35 cellular contexts compared by ENCODE assay signal in the genomic region with DNA sequence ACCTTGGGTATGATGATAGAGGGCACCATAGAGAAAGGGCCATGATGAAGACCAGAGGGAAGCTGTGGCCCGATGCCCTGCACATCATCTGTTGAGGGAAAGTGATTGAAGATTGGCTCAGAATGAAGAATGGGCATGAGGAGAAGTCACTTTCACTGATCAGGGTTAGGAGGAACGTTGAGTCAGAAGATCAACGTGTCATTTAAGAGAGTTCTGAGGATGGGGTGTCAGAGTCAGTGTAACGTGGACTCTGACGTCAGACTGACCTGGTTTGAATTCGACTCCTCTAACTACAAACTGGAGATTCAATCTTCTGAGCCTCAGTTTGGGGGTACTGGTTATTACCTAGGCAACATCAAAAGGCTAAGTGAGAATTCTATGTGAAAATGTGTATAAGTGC.
A peak's percentile ranks its signal among the peaks of the same experiment; 100 is the strongest.
DNase-seq lines count a peak whose midpoint lies in the region; ATAC-seq, FAIRE-seq and TF ChIP-seq lines count a peak whose summit lies in the region.
"Had no signal": no experiment of that assay in that cellular context is flagged by ENCODE, and none has a peak within 500 bp of the region (broad histone marks: within the 10 kb centered on the region; RNA-seq: fewer than 3 reads in every experiment).

No MANE protein-coding gene starts in this region.

- no peak for TF ChIP-seq POLR2A in HepG2 (IDR thresholded peaks at IDR 0.05; ENCODE audit: insufficient read depth in 1 of 2, low read depth in 2 of 2, low read length in 2 of 2)
- TF ChIP-seq POLR2A in right lobe of liver (IDR thresholded peaks at IDR 0.05) = no peak
- no peak for TF ChIP-seq POLR2A in esophagus muscularis mucosa (IDR thresholded peaks at IDR 0.05; ENCODE audit: low read depth)

- BruUV-seq in HepG2 (replicated peaks; lab: Mats Ljungman, UMichigan) = no TSS peak

- H3K79me2 ChIP-seq in HepG2 (ENCODE audit: insufficient read depth, low read length) (no peaks in the 10 kb centered on the region), mesendoderm (ENCODE audit: control insufficient read depth, insufficient read depth, low read length) (no peaks in the 10 kb centered on the region), H9 (ENCODE audit: insufficient read depth, low read length) (no peaks in the 10 kb centered on the region)

- H2BK15ac ChIP-seq in mesendoderm (replicated peaks; ENCODE audit: low read depth) (no peak overlapping the region), H9 (ENCODE audit: low read depth, low read length) (no peak overlapping the region)

- in situ Hi-C loops in HepG2 (cut with HindIII; ENCODE audit: extremely low pct_ligation_motif_present, low pct_unique_long_range_greater_than_20kb) = no loop called here

- H2BK20ac ChIP-seq in H9 (ENCODE audit: low read depth, low read length, poor library complexity, severe bottlenecking) = no peak overlapping the region

- H2BK120ac ChIP-seq in mesendoderm (ENCODE audit: low read depth, low read length) = no peak overlapping the region
- no peak overlapping the region for H2BK120ac ChIP-seq in H9 (ENCODE audit: low read depth, low read length, poor library complexity, severe bottlenecking)

- TF ChIP-seq CTCF in HepG2 (CRISPR knock-in tag; IDR thresholded peaks at IDR 0.05) (no peak), right lobe of liver (IDR thresholded peaks at IDR 0.05) (no peak), esophagus muscularis mucosa (IDR thresholded peaks at IDR 0.05) (no peak), type B pancreatic cell (conservative IDR thresholded peaks at IDR 0.05) (no peak), H9 (conservative IDR thresholded peaks at IDR 0.05) (no peak)

- no peak for ATAC-seq in HepG2
- ATAC-seq in right lobe of liver = no peak
- ATAC-seq: A549; CD8-positive, alpha-beta T cell had no signal

- H3K27ac Mint-ChIP-seq in type B pancreatic cell (no peak overlapping the region), H9 (no peak overlapping the region)
- H3K27ac Mint-ChIP-seq: B cell; CD14-positive monocyte; CD4-positive, alpha-beta memory T cell; CD4-positive, alpha-beta T cell; CD4-positive, CD25-positive, alpha-beta regulatory T cell; CD8-positive, alpha-beta memory T cell; CD8-positive, alpha-beta T cell had no signal

- CTCF ChIA-PET in HepG2 (lab: Yijun Ruan, JAX; ENCODE audit: low intra/inter-chr PET ratio, low total read pairs) = no interaction called here

- H3K79me1 ChIP-seq in mesendoderm (ENCODE audit: low read length) = no peaks in the 10 kb centered on the region
- H3K79me1 ChIP-seq in H9 (ENCODE audit: insufficient read depth, low read depth, low read length, poor library complexity, severe bottlenecking) = no peaks in the 10 kb centered on the region

- H3K36me3 Mint-ChIP-seq in type B pancreatic cell (no peaks in the 10 kb centered on the region), H9 (ENCODE audit: insufficient read depth in 1 of 3, low read depth in 3 of 3) (no peaks in the 10 kb centered on the region)
- H3K36me3 Mint-ChIP-seq: CD14-positive monocyte; CD4-positive, alpha-beta memory T cell; CD4-positive, CD25-positive, alpha-beta regulatory T cell; CD8-positive, alpha-beta memory T cell; CD8-positive, alpha-beta T cell had no signal

- TF ChIP-seq EP300 in HepG2 (IDR thresholded peaks at IDR 0.05; ENCODE audit: low read depth in 2 of 2, low read length in 2 of 2) (no peak), HepG2 (CRISPR knock-in tag; IDR thresholded peaks at IDR 0.05; ENCODE audit: borderline replicate concordance) (no peak), esophagus muscularis mucosa (IDR thresholded peaks at IDR 0.05) (no peak)

- H3K27me3 ChIP-seq in HepG2 (ENCODE audit: control insufficient read depth in 1 of 2, insufficient read depth in 2 of 2, low read length in 2 of 2) = no peaks in the 10 kb centered on the region
- H3K27me3 ChIP-seq in right lobe of liver = no peaks in the 10 kb centered on the region
- no peaks in the 10 kb centered on the region for H3K27me3 ChIP-seq in esophagus muscularis mucosa
- H3K27me3 ChIP-seq in mesendoderm (ENCODE audit: insufficient read depth, low read length, poor library complexity) = no peaks in the 10 kb centered on the region
- no peaks in the 10 kb centered on the region for H3K27me3 ChIP-seq in H9 (ENCODE audit: insufficient read depth, low read length)
- H3K27me3 ChIP-seq: BLaER1; BLaER1 treated with 17β-estradiol and CSF1 and Interleukin-3, amounts not matched to agents 10 nM and 100 nM had no signal

- H2AFZ ChIP-seq in HepG2 (ENCODE audit: low read length) (no peak overlapping the region), H9 (ENCODE audit: low read length) (no peak overlapping the region)

- H4K8ac ChIP-seq in mesendoderm (ENCODE audit: low read depth, low read length) (no peak overlapping the region), H9 (replicated peaks; ENCODE audit: insufficient read length, low read depth, low read length) (no peak overlapping the region)

- no peaks in the 10 kb centered on the region for H3K9me3 Mint-ChIP-seq in type B pancreatic cell
- H3K9me3 Mint-ChIP-seq in H9 = no peaks in the 10 kb centered on the region; a peak in 1 of 5 replicates
- H3K9me3 Mint-ChIP-seq: CD4-positive, alpha-beta memory T cell; CD4-positive, alpha-beta T cell; CD8-positive, alpha-beta memory T cell; CD8-positive, alpha-beta T cell had no signal

- POLR2A ChIA-PET in HepG2 (lab: Yijun Ruan, JAX) = no interaction called here

- H3K4me3 ChIP-seq in HepG2 (replicated peaks in 1 of 3; ENCODE audit: insufficient read depth in 1 of 3, low read depth in 2 of 3, low read length in 3 of 3) (no peak overlapping the region), right lobe of liver (no peak overlapping the region), esophagus muscularis mucosa (no peak overlapping the region), mesendoderm (ENCODE audit: low read length) (no peak overlapping the region)
- H3K4me3 ChIP-seq: A549; BLaER1; BLaER1 treated with 17β-estradiol and CSF1 and Interleukin-3, amounts not matched to agents 10 nM and 100 nM had no signal

- intact Hi-C loops in HepG2 (cut with micrococcal nuclease; ENCODE audit: unreplicated experiment) (no loop called here), right lobe of liver (cut with DNase I) (no loop called here), esophagus muscularis mucosa (cut with DNase I) (no loop called here)

- no peaks in the 10 kb centered on the region for H3K9me3 ChIP-seq in HepG2 (ENCODE audit: low read length)
- no peaks in the 10 kb centered on the region for H3K9me3 ChIP-seq in right lobe of liver
- H3K9me3 ChIP-seq in esophagus muscularis mucosa = no peaks in the 10 kb centered on the region
- H3K9me3 ChIP-seq in H9 (ENCODE audit: control insufficient read depth, low read depth, low read length) = no peaks in the 10 kb centered on the region
- H3K9me3 ChIP-seq: A549; BE2C; BLaER1; BLaER1 treated with 17β-estradiol and CSF1 and Interleukin-3, amounts not matched to agents 10 nM and 100 nM; Caco-2 had no signal

- no peak overlapping the region for H3K18ac ChIP-seq in mesendoderm (ENCODE audit: low read length)
- no peak overlapping the region for H3K18ac ChIP-seq in H9 (ENCODE audit: insufficient read length, low read depth, low read length)

- H3K27ac ChIP-seq in HepG2 (ENCODE audit: extremely low read length, insufficient read depth, low read length) = no peak overlapping the region
- no peak overlapping the region for H3K27ac ChIP-seq in right lobe of liver
- no peak overlapping the region for H3K27ac ChIP-seq in esophagus muscularis mucosa (replicated peaks in 1 of 4)
- H3K27ac ChIP-seq in mesendoderm (ENCODE audit: low read depth, low read length) = no peak overlapping the region
- H3K27ac ChIP-seq in H9 (ENCODE audit: insufficient read length, low read depth, low read length) = no peak overlapping the region
- H3K27ac ChIP-seq: 22Rv1; A549; BLaER1; BLaER1 treated with 17β-estradiol and CSF1 and Interleukin-3, amounts not matched to agents 10 nM and 100 nM; C4-2B had no signal

- H3K4me1 Mint-ChIP-seq in type B pancreatic cell (ENCODE audit: unreplicated experiment) (no peaks in the 10 kb centered on the region), H9 (no peaks in the 10 kb centered on the region)
- H3K4me1 Mint-ChIP-seq: B cell; CD4-positive, alpha-beta memory T cell; CD4-positive, CD25-positive, alpha-beta regulatory T cell; CD8-positive, alpha-beta memory T cell had no signal

- FAIRE-seq in HepG2 (lab: Jason Lieb, UNC) = no peak
- FAIRE-seq: A204.1, A549, D721Med had no signal

- H3T11ph ChIP-seq in H9 (ENCODE audit: low read length) = no peak overlapping the region

- DNase-seq in HepG2 (ENCODE audit: low spot score) = no peak
- DNase-seq in right lobe of liver = no peak
- peak; percentile 62 for DNase-seq in esophagus muscularis mucosa (ENCODE audit: extremely low spot score)
- no peak for DNase-seq in mesendoderm
- no peak for DNase-seq in type B pancreatic cell (ENCODE audit: extremely low spot score, unreplicated experiment)
- no peak for DNase-seq in H9
- DNase-seq: 8988T; ACHN; AML-193; BE2C; C1 segment of cervical spinal cord; Caco-2; Calu3; CD4-positive, alpha-beta memory T cell; CD4-positive, alpha-beta T cell; CD4-positive, CD25-positive, alpha-beta regulatory T cell; CD8-positive, alpha-beta memory T cell; CD8-positive, alpha-beta T cell; COR-L47; DMS 273 treated with DMSO at 0.1 percent for 48 hours; DMS153; DMS53; DMS79; DMS79 treated with DMSO at 0.1 percent for 48 hours; DND-41; EL had no signal

- H3K27me3 Mint-ChIP-seq in type B pancreatic cell (peaks cover 16% of the 10 kb centered on the region), H9 (ENCODE audit: low read depth) (no peaks in the 10 kb centered on the region)
- H3K27me3 Mint-ChIP-seq: B cell; CD4-positive, alpha-beta T cell had no signal

- H3K14ac ChIP-seq in H9 (ENCODE audit: insufficient read depth, low read length) = no peak overlapping the region

- H2BK12ac ChIP-seq in H9 (ENCODE audit: insufficient read length, low read depth, low read length) = no peak overlapping the region

- no peak overlapping the region for H3K9ac ChIP-seq in HepG2 (ENCODE audit: insufficient read depth, low read depth, low read length)
- H3K9ac ChIP-seq in mesendoderm (ENCODE audit: low read length) = no peak overlapping the region
- H3K9ac ChIP-seq in H9 (ENCODE audit: extremely low read depth, insufficient read length, low read length) = no peak overlapping the region
- H3K9ac ChIP-seq: BLaER1; BLaER1 treated with 17β-estradiol and CSF1 and Interleukin-3, amounts not matched to agents 10 nM and 100 nM had no signal

- H4K20me1 ChIP-seq in HepG2 (ENCODE audit: insufficient read depth, low read length) (no peaks in the 10 kb centered on the region), H9 (ENCODE audit: control insufficient read depth, insufficient read depth, insufficient read length) (no peaks in the 10 kb centered on the region)
- H4K20me1 ChIP-seq: BLaER1; BLaER1 treated with 17β-estradiol and CSF1 and Interleukin-3, amounts not matched to agents 10 nM and 100 nM had no signal

- H3K56ac ChIP-seq in mesendoderm (ENCODE audit: low read length) (no peak overlapping the region), H9 (ENCODE audit: insufficient read length, low read depth, low read length) (no peak overlapping the region)

- no peaks in the 10 kb centered on the region for H3K4me1 ChIP-seq in HepG2 (ENCODE audit: insufficient read depth, low read length)
- no peaks in the 10 kb centered on the region for H3K4me1 ChIP-seq in right lobe of liver
- no peaks in the 10 kb centered on the region for H3K4me1 ChIP-seq in esophagus muscularis mucosa
- H3K4me1 ChIP-seq in mesendoderm (ENCODE audit: control insufficient read depth, low read depth, low read length) = peaks cover 3% of the 10 kb centered on the region
- no peaks in the 10 kb centered on the region for H3K4me1 ChIP-seq in H9 (ENCODE audit: insufficient read depth, low read length)
- H3K4me1 ChIP-seq: A549, BE2C, BLaER1, Caco-2 had no signal

- H2BK5ac ChIP-seq in mesendoderm (ENCODE audit: low read length) (peak overlapping the region; percentile 13), H9 (ENCODE audit: insufficient read length, low read length) (no peak overlapping the region)

- H3K4me2 ChIP-seq in HepG2 (ENCODE audit: low read depth, low read length) (no peak overlapping the region), mesendoderm (ENCODE audit: low read length) (no peak overlapping the region), H9 (ENCODE audit: insufficient read depth, insufficient read length, low read length) (no peak overlapping the region)
- H3K4me2 ChIP-seq: A549; BLaER1; BLaER1 treated with 17β-estradiol and CSF1 and Interleukin-3, amounts not matched to agents 10 nM and 100 nM had no signal

- H3K4ac ChIP-seq in mesendoderm (ENCODE audit: low read depth, low read length) = no peak overlapping the region
- no peak overlapping the region for H3K4ac ChIP-seq in H9 (ENCODE audit: low read depth, low read length)

- H3K4me3 Mint-ChIP-seq in type B pancreatic cell = no peak overlapping the region
- H3K4me3 Mint-ChIP-seq in H9 = no peak overlapping the region
- H3K4me3 Mint-ChIP-seq: B cell; CD14-positive monocyte; CD4-positive, alpha-beta memory T cell; CD4-positive, alpha-beta T cell; CD4-positive, CD25-positive, alpha-beta regulatory T cell; CD8-positive, alpha-beta memory T cell; CD8-positive, alpha-beta T cell had no signal

- H4K5ac ChIP-seq in mesendoderm (ENCODE audit: low read length) = no peak overlapping the region
- H4K5ac ChIP-seq in H9 (ENCODE audit: insufficient read length, low read depth, low read length) = no peak overlapping the region

- WGBS in HepG2 (ENCODE audit: low lambda C conversion rate) = 2% methylated on average over 6 of the region's 6 CpGs
- WGBS in right lobe of liver (ENCODE audit: insufficient coverage, low coverage, low lambda C conversion rate, missing lambda C conversion rate) = 75% methylated on average over 6 of the region's 6 CpGs
- WGBS in esophagus muscularis mucosa = 93% methylated on average over 6 of the region's 6 CpGs
- no CpG with 5 or more reads among the region's 6 CpGs for WGBS in mesendoderm (ENCODE audit: extremely low coverage, insufficient coverage, low lambda C conversion rate)
- WGBS in H9 (ENCODE audit: extremely low coverage, insufficient read length, low lambda C conversion rate) = no CpG with 5 or more reads among the region's 6 CpGs

- TF ChIP-seq RAD21 in HepG2 (CRISPR knock-in tag; IDR thresholded peaks at IDR 0.05) = no peak

- H3K23ac ChIP-seq in mesendoderm (ENCODE audit: low read length) = no peak overlapping the region
- no peak overlapping the region for H3K23ac ChIP-seq in H9 (ENCODE audit: insufficient read length, low read depth, low read length)

- H2AK5ac ChIP-seq in mesendoderm (ENCODE audit: low read length) = no peak overlapping the region
- H2AK5ac ChIP-seq in H9 (ENCODE audit: insufficient read length, low read length) = no peak overlapping the region

- H3K36me3 ChIP-seq in HepG2 (replicated peaks in 1 of 2; ENCODE audit: control insufficient read depth in 1 of 2, insufficient read depth in 2 of 2, low read length in 2 of 2) (no peaks in the 10 kb centered on the region), right lobe of liver (no peaks in the 10 kb centered on the region), esophagus muscularis mucosa (no peaks in the 10 kb centered on the region), mesendoderm (ENCODE audit: control insufficient read depth, insufficient read depth, low read length) (no peaks in the 10 kb centered on the region)
- H3K36me3 ChIP-seq: BE2C; BLaER1; BLaER1 treated with 17β-estradiol and CSF1 and Interleukin-3, amounts not matched to agents 10 nM and 100 nM had no signal

- no peaks in the 10 kb centered on the region for H3K23me2 ChIP-seq in H9 (ENCODE audit: insufficient read length, low read depth, low read length, poor library complexity, severe bottlenecking)

- H4K91ac ChIP-seq in H9 (ENCODE audit: insufficient read length, low read depth, low read length) = no peak overlapping the region
